ENCODE assay signal across 16 cellular contexts in the genomic region with DNA sequence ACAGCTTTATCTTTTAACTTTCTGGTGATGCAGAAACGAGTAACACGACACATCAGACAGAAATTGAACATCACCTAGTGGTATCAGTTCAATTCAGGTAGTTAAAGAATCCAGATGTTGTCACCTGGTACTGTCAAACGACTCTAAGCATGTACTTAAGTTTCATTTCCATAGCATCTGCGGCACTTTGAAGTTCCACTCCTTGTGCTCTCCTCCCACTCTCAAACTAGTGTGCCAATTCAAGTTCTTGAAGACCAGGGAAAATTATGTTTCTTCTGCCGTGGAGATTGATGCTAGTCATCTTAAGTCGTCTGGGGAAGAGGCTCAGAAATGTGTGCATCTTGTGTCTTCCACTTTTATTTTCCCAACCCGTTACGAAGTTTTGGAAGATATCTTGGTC. TPM values are rescaled to one million over a fixed set of nuclear protein-coding genes. Genes with fewer than 3 reads are reported as not detected.
DNase-seq lines count a peak whose midpoint lies in the region; ATAC-seq, FAIRE-seq and TF ChIP-seq lines count a peak whose summit lies in the region.
"Had no signal": no experiment of that assay in that cellular context is flagged by ENCODE, and none has a peak within 500 bp of the region (broad histone marks: within the 10 kb centered on the region; RNA-seq: fewer than 3 reads in every experiment).

No MANE protein-coding gene starts in this region.

- FAIRE-seq in K562 (lab: Jason Lieb, UNC), result no peak

- H2AFZ ChIP-seq in H9 (ENCODE audit: low read length), result no peak overlapping the region
- no peak overlapping the region for H2AFZ ChIP-seq in K562 (ENCODE audit: low read depth, low read length)
- H2AFZ ChIP-seq in PC-9, result no peak overlapping the region

- POLR2A ChIA-PET in K562 (lab: Yijun Ruan, JAX), result interaction anchor here (0.6 kb wide), 1 partner anchor 16 kb away, joined by 3 read pairs; no protein-coding TSS in a partner anchor
- POLR2A ChIA-PET in PC-9 (lab: Charles Lee; ENCODE audit: unreplicated experiment), result interaction anchor here (0.6 kb wide), 1 partner anchor 9 kb away, joined by 3 read pairs; no protein-coding TSS in a partner anchor

- in situ Hi-C loops in K562 (cut with MboI), result no loop called here

- peak overlapping the region; percentile 88 for H3K4me2 ChIP-seq in H9 (ENCODE audit: insufficient read depth, insufficient read length, low read length)
- H3K4me2 ChIP-seq in K562 (ENCODE audit: insufficient read depth, low read length), result peak overlapping the region; percentile 32; the same call in 1 of the 2 replicates
- no peak overlapping the region for H3K4me2 ChIP-seq in PC-9
- H3K4me2 ChIP-seq: BLaER1 had no signal

- intact Hi-C loops in K562 (cut with micrococcal nuclease) (no loop called here), ovary (cut with DNase I) (no loop called here), PC-9 (cut with micrococcal nuclease; ENCODE audit: unreplicated experiment) (no loop called here)

- H3K4me1 Mint-ChIP-seq in H9, result peaks cover 35 to 45% of the 10 kb centered on the region in 2 experiments

- no peak overlapping the region for H3K27ac Mint-ChIP-seq in H9
- H3K27ac Mint-ChIP-seq: activated CD8-positive, alpha-beta T cell treated with anti-CD3 and anti-CD28 coated beads, Interleukin-2, amount 10 ng/mL, durations not matched to agents 7 days and 5 days; IgD-negative memory B cell had no signal

- H4K20me1 ChIP-seq in H9 (ENCODE audit: control insufficient read depth, insufficient read depth, insufficient read length), result no peaks in the 10 kb centered on the region
- no peaks in the 10 kb centered on the region for H4K20me1 ChIP-seq in K562 (replicated peaks; ENCODE audit: control insufficient read depth, insufficient read depth, low read length)
- H4K20me1 ChIP-seq in PC-9 (ENCODE audit: insufficient read depth), result no peaks in the 10 kb centered on the region
- H4K20me1 ChIP-seq: BLaER1 had no signal

- H3K79me2 ChIP-seq in H9 (ENCODE audit: insufficient read depth, low read length) (no peaks in the 10 kb centered on the region), K562 (ENCODE audit: control insufficient read depth, insufficient read depth, low read length) (no peaks in the 10 kb centered on the region), PC-9 (ENCODE audit: low read depth) (peaks cover 19% of the 10 kb centered on the region; the same call in 1 of the 2 replicates)
- H3K79me2 ChIP-seq: parathyroid adenoma had no signal

- no peak overlapping the region for H2BK20ac ChIP-seq in H9 (ENCODE audit: low read depth, low read length, poor library complexity, severe bottlenecking)

- ATAC-seq in K562 (no peak), gastroesophageal sphincter (no peak), HG03175 (IDR thresholded peaks at IDR 0.05; ENCODE audit: unreplicated experiment) (no peak)
- ATAC-seq: activated CD8-positive, alpha-beta T cell treated with anti-CD3 and anti-CD28 coated beads, Interleukin-2, amount 10 ng/mL, durations not matched to agents 7 days and 5 days had no signal

- peaks cover 5% of the 10 kb centered on the region; the same call in 1 of the 2 replicates for H3K27me3 ChIP-seq in H9 (ENCODE audit: insufficient read depth, low read length)
- H3K27me3 ChIP-seq in K562 (ENCODE audit: control insufficient read depth in 2 of 2, insufficient read depth in 2 of 2, low read length in 2 of 2), result peaks cover 0 to 9% of the 10 kb centered on the region in 2 experiments; a peak in 2 of 5 replicates
- no peaks in the 10 kb centered on the region for H3K27me3 ChIP-seq in gastroesophageal sphincter
- H3K27me3 ChIP-seq in ovary, result no peaks in the 10 kb centered on the region
- no peaks in the 10 kb centered on the region for H3K27me3 ChIP-seq in PC-9 (ENCODE audit: insufficient read depth, low read depth)

- H3K14ac ChIP-seq in H9 (ENCODE audit: insufficient read depth, low read length), result no peak overlapping the region

- no peak overlapping the region for H2AK5ac ChIP-seq in H9 (ENCODE audit: insufficient read length, low read length)

- no peak overlapping the region for H3K23ac ChIP-seq in H9 (ENCODE audit: insufficient read length, low read depth, low read length)

- H3K23me2 ChIP-seq in H9 (ENCODE audit: insufficient read length, low read depth, low read length, poor library complexity, severe bottlenecking), result peaks cover 14% of the 10 kb centered on the region

- no peak for TF ChIP-seq POLR2A in K562 (conservative IDR thresholded peaks at IDR 0.05)
- no peak for TF ChIP-seq POLR2A in gastroesophageal sphincter (IDR thresholded peaks at IDR 0.05)
- no peak for TF ChIP-seq POLR2A in ovary (IDR thresholded peaks at IDR 0.05)

- no peak overlapping the region for H3K18ac ChIP-seq in H9 (ENCODE audit: insufficient read length, low read depth, low read length)

- H2BK120ac ChIP-seq in H9 (ENCODE audit: low read depth, low read length, poor library complexity, severe bottlenecking), result no peak overlapping the region

- no peak overlapping the region for H3T11ph ChIP-seq in H9 (ENCODE audit: low read length)

- H3K9ac ChIP-seq in H9 (ENCODE audit: extremely low read depth, insufficient read length, low read length), result no peak overlapping the region
- no peak overlapping the region for H3K9ac ChIP-seq in K562 (ENCODE audit: insufficient read depth in 1 of 2, low read depth in 2 of 2, low read length in 2 of 2)
- H3K9ac ChIP-seq: BLaER1, parathyroid adenoma had no signal

- DNase-seq in H9, result no peak
- DNase-seq in K562 (ENCODE audit: extremely low read depth in 1 of 4, low spot score in 3 of 4), result no peak
- DNase-seq in ovary, result no peak
- DNase-seq in NCI-H526 (lab: John Stamatoyannopoulos, UW), result no peak
- no peak for DNase-seq in PC-9
- no peak for DNase-seq in globus pallidus (ENCODE audit: low spot score)
- DNase-seq: activated CD8-positive, alpha-beta T cell treated with anti-CD3 and anti-CD28 coated beads, Interleukin-2, amount 10 ng/mL, durations not matched to agents 7 days and 5 days; activated gamma-delta T cell; cerebellar nuclear complex; NCI-H1436 treated with DMSO at 0.1 percent for 48 hours; NCI-H524 treated with DMSO at 0.1 percent for 48 hours had no signal

- H3K9me3 Mint-ChIP-seq in H9, result no peaks in the 10 kb centered on the region
- H3K9me3 Mint-ChIP-seq: IgD-negative memory B cell had no signal

- H3K4me3 ChIP-seq in K562 (no peak overlapping the region), gastroesophageal sphincter (peak overlapping the region; percentile 61 to 95), ovary (peak overlapping the region; percentile 30), PC-9 (no peak overlapping the region)
- H3K4me3 ChIP-seq: BLaER1 had no signal

- no peaks in the 10 kb centered on the region for H3K36me3 ChIP-seq in K562 (ENCODE audit: control insufficient read depth, insufficient read depth, low read length)
- H3K36me3 ChIP-seq in gastroesophageal sphincter, result no peaks in the 10 kb centered on the region
- no peaks in the 10 kb centered on the region for H3K36me3 ChIP-seq in ovary
- no peaks in the 10 kb centered on the region for H3K36me3 ChIP-seq in PC-9 (ENCODE audit: low read depth)
- H3K36me3 ChIP-seq: BLaER1 had no signal

- H3K27ac ChIP-seq in H9 (ENCODE audit: insufficient read length, low read depth, low read length) (no peak overlapping the region), K562 (ENCODE audit: extremely low read depth, low read depth, low read length) (no peak overlapping the region), gastroesophageal sphincter (peak overlapping the region; percentile 71 to 83 (median 78)), ovary (no peak overlapping the region), PC-9 (no peak overlapping the region)
- H3K27ac ChIP-seq: BLaER1, parathyroid adenoma had no signal

- H3K27me3 Mint-ChIP-seq in H9 (ENCODE audit: low read depth), result peaks cover 23% of the 10 kb centered on the region

- no peaks in the 10 kb centered on the region for H3K9me3 ChIP-seq in H9 (ENCODE audit: control insufficient read depth, low read depth, low read length)
- H3K9me3 ChIP-seq in K562 (replicated peaks; ENCODE audit: control insufficient read depth, insufficient read depth, low read depth, low read length), result no peaks in the 10 kb centered on the region
- no peaks in the 10 kb centered on the region for H3K9me3 ChIP-seq in gastroesophageal sphincter
- no peaks in the 10 kb centered on the region for H3K9me3 ChIP-seq in ovary
- H3K9me3 ChIP-seq in PC-9 (ENCODE audit: insufficient read depth, low read depth), result no peaks in the 10 kb centered on the region
- H3K9me3 ChIP-seq: BLaER1 had no signal

- H3F3A ChIP-seq in PC-9 (ENCODE audit: insufficient read depth, low read depth), result no peaks in the 10 kb centered on the region

- BruUV-seq in K562 (replicated peaks; lab: Mats Ljungman, UMichigan) (no TSS peak), PC-9 (replicated peaks; lab: Mats Ljungman, UMichigan) (no TSS peak)

- no peak overlapping the region for H4K5ac ChIP-seq in H9 (ENCODE audit: insufficient read length, low read depth, low read length)

- peak overlapping the region; percentile 83 to 96 for H3K4me3 Mint-ChIP-seq in H9
- H3K4me3 Mint-ChIP-seq: activated CD8-positive, alpha-beta T cell treated with anti-CD3 and anti-CD28 coated beads, Interleukin-2, amount 10 ng/mL, durations not matched to agents 7 days and 5 days had no signal

- no peaks in the 10 kb centered on the region for H3K9me1 ChIP-seq in K562 (ENCODE audit: control insufficient read depth, insufficient read depth, low read length)

- no peak overlapping the region for H3K56ac ChIP-seq in H9 (ENCODE audit: insufficient read length, low read depth, low read length)

- no peak overlapping the region for H4K8ac ChIP-seq in H9 (replicated peaks; ENCODE audit: insufficient read length, low read depth, low read length)

- no peaks in the 10 kb centered on the region for H3K9me2 ChIP-seq in PC-9 (ENCODE audit: insufficient read depth)

- no CpG with 5 or more reads among the region's 8 CpGs for WGBS in H9 (ENCODE audit: extremely low coverage, insufficient read length, low lambda C conversion rate)
- 1% methylated on average over 7 of the region's 8 CpGs for WGBS in K562 (ENCODE audit: insufficient coverage, low coverage, missing lambda C conversion rate)
- 11 to 20% methylated on average over 7 to 8 of the region's 8 CpGs for WGBS in gastroesophageal sphincter (ENCODE audit: low coverage in 1 of 2), 2 donors
- 26 to 32% (median 28%) methylated on average over 8 of the region's 8 CpGs for whole genome bisulfite sequencing in ovary, 3 donors

- H3K79me1 ChIP-seq in H9 (ENCODE audit: insufficient read depth, low read depth, low read length, poor library complexity, severe bottlenecking), result no peaks in the 10 kb centered on the region

- TF ChIP-seq CTCF in H9 (conservative IDR thresholded peaks at IDR 0.05) (no peak), K562 (IDR thresholded peaks at IDR 0.05 in 2 of 3, conservative IDR thresholded peaks at IDR 0.05 in 1 of 3; ENCODE audit: insufficient read depth in 2 of 3, low read depth in 1 of 3, low read length in 3 of 3) (no peak), gastroesophageal sphincter (IDR thresholded peaks at IDR 0.05) (no peak), ovary (IDR thresholded peaks at IDR 0.05) (no peak), PC-9 (conservative IDR thresholded peaks at IDR 0.05) (no peak)

- TF ChIP-seq RAD21 in K562 (CRISPR knock-in tag; conservative IDR thresholded peaks at IDR 0.05 in 1 of 2, IDR thresholded peaks at IDR 0.05 in 1 of 2), result no peak

- CTCF ChIA-PET in K562 (lab: Yijun Ruan, JAX; ENCODE audit: low intra/inter-chr PET ratio) (no interaction called here), PC-9 (lab: Charles Lee) (no interaction called here)

- no peak overlapping the region for H4K91ac ChIP-seq in H9 (ENCODE audit: insufficient read length, low read depth, low read length)

- TF ChIP-seq EP300 in K562 (IDR thresholded peaks at IDR 0.05; ENCODE audit: low read length), result no peak
- no peak for TF ChIP-seq EP300 in gastroesophageal sphincter (IDR thresholded peaks at IDR 0.05)
- no peak for TF ChIP-seq EP300 in ovary (IDR thresholded peaks at IDR 0.05)

- H2BK12ac ChIP-seq in H9 (ENCODE audit: insufficient read length, low read depth, low read length), result no peak overlapping the region

- peaks cover 0 to 4% (median 0%) of the 10 kb centered on the region in 3 experiments; a peak in 2 of 7 replicates for H3K36me3 Mint-ChIP-seq in H9 (ENCODE audit: insufficient read depth in 1 of 3, low read depth in 3 of 3)
- H3K36me3 Mint-ChIP-seq: IgD-negative memory B cell had no signal

- H3K4me1 ChIP-seq in H9 (ENCODE audit: insufficient read depth, low read length) (peaks cover 3% of the 10 kb centered on the region; the same call in 1 of the 2 replicates), K562 (replicated peaks in 1 of 2; ENCODE audit: control insufficient read depth in 2 of 2, insufficient read depth in 2 of 2, low read length in 2 of 2) (peaks cover 0 to 3% of the 10 kb centered on the region in 2 experiments; a peak in 3 of 5 replicates), gastroesophageal sphincter (no peaks in the 10 kb centered on the region), ovary (ENCODE audit: insufficient read depth) (no peaks in the 10 kb centered on the region), PC-9 (replicated peaks; ENCODE audit: insufficient read depth) (peaks cover 19% of the 10 kb centered on the region)
- H3K4me1 ChIP-seq: BLaER1, parathyroid adenoma had no signal

- no peak overlapping the region for H2BK5ac ChIP-seq in H9 (ENCODE audit: insufficient read length, low read length)

- H3K4ac ChIP-seq in H9 (ENCODE audit: low read depth, low read length), result no peak overlapping the region

- H2BK15ac ChIP-seq in H9 (ENCODE audit: low read depth, low read length), result no peak overlapping the region

RNA-seq across cellular contexts. Expression of a gene that starts 0.9 kb away (rescaled TPM):
- total RNA-seq in H9 (2021), result 16.7 and 17.5 TPM in 2 replicates
- 0.09 TPM in 1 of 2 replicates, not detected in the other for total RNA-seq in K562 (2011; cell fraction: chromatin; rRNA removed; ENCODE audit: low replicate concordance)
- total RNA-seq in K562 (2011; cell fraction: nucleolus; rRNA removed), result not detected in 2 replicates
- not detected in 2 replicates for total RNA-seq in K562 (2011; cell fraction: nucleoplasm; rRNA removed)
- total RNA-seq in K562 (2014; rRNA removed), result 0.05 TPM in 1 of 2 replicates, not detected in the other
- not detected in 2 replicates for total RNA-seq in K562 (2014; rRNA removed; fragmentation: Illumina TruSeq; extraction: Trizol)
- not detected in 2 replicates for total RNA-seq in K562 (2015; rRNA removed; fragmentation: Illumina TruSeq; extraction: Trizol)
- 0.02 and 0.09 TPM in 2 replicates for total RNA-seq in K562 (2021)
- not detected in 2 replicates for polyA plus RNA-seq in K562 (2011; rRNA removed)
- polyA plus RNA-seq in K562 (2011; cell fraction: cytosol; rRNA removed), result 0.01 TPM in 1 of 2 replicates, not detected in the other
- polyA plus RNA-seq in K562 (2011; cell fraction: nucleus; rRNA removed), result 0.03 and 0.10 TPM in 2 replicates
- polyA plus RNA-seq in K562 (2012), result 0.03 and 0.05 TPM in 2 replicates
- polyA plus RNA-seq in K562 (2014; fragmentation: Illumina TruSeq; extraction: Trizol), result not detected in 2 replicates
- polyA plus RNA-seq in K562 (2014; fragmentation: Nextera tagmentation; extraction: Ambion mirVana), result not detected
- polyA plus RNA-seq in K562 (2014; rRNA removed), result not detected in 2 replicates
- not detected in 2 replicates for polyA minus RNA-seq in K562 (2011; rRNA and poly(A)+ RNA removed)
- 0.57 and 0.73 TPM in 2 replicates for polyA minus RNA-seq in K562 (2011; cell fraction: cytosol; rRNA and poly(A)+ RNA removed)
- under 0.01 and 0.13 TPM in 2 replicates for polyA minus RNA-seq in K562 (2011; cell fraction: nucleus; rRNA and poly(A)+ RNA removed)
- total RNA-seq in gastroesophageal sphincter, result 100 to 1,000 TPM; 103 to 369 (median 213) TPM
- 10 to 100 TPM in 6 of 7 donors, 1 to 10 TPM in 1; 4.5 to 32.1 (median 12.5) TPM for total RNA-seq in ovary
- polyA plus RNA-seq in ovary, result 10 to 100 TPM in 1 of 2 donors, 1 to 10 TPM in 1; 3.3 to 10.9 TPM
- total RNA-seq in PC-9 (2021), result 13.6 and 15.5 TPM in 2 replicates
- total RNA-seq: activated CD8-positive, alpha-beta T cell treated with anti-CD3 and anti-CD28 coated beads, Interleukin-2, amount 10 ng/mL, durations not matched to agents 7 days and 5 days had no signal
- polyA plus RNA-seq: IgD-negative memory B cell had no signal

RNA-seq across cellular contexts. Expression of a gene that starts 2.3 kb away (rescaled TPM):
- total RNA-seq in H9 (2021) (49.1 and 51.3 TPM in 2 replicates), K562 (2014; rRNA removed) (1.2 and 2.0 TPM in 2 replicates), K562 (2014; rRNA removed; fragmentation: Illumina TruSeq; extraction: Trizol) (1.1 and 1.5 TPM in 2 replicates), K562 (2015; rRNA removed; fragmentation: Illumina TruSeq; extraction: Trizol) (1.2 and 1.9 TPM in 2 replicates), K562 (2021) (1.7 and 1.9 TPM in 2 replicates), gastroesophageal sphincter (100 to 1,000 TPM; 163 to 583 (median 317) TPM), ovary (10 to 100 TPM; 18.8 to 75.9 (median 45.3) TPM), PC-9 (2021) (82.3 and 102 TPM in 2 replicates)
- 8.8 TPM in 2 replicates for total RNA-seq in K562 (2011; cell fraction: chromatin; rRNA removed; ENCODE audit: low replicate concordance)
- total RNA-seq in K562 (2011; cell fraction: nucleolus; rRNA removed), result 3.7 and 4.0 TPM in 2 replicates
- total RNA-seq in K562 (2011; cell fraction: nucleoplasm; rRNA removed), result 6.9 and 10.3 TPM in 2 replicates
- polyA plus RNA-seq in K562 (2011; rRNA removed) (1.7 and 2.5 TPM in 2 replicates), K562 (2014; fragmentation: Illumina TruSeq; extraction: Trizol) (1.2 and 1.9 TPM in 2 replicates), K562 (2014; fragmentation: Nextera tagmentation; extraction: Ambion mirVana) (under 1 TPM; 0.66 to 0.69 TPM), K562 (2014; rRNA removed) (1.8 and 2.3 TPM in 2 replicates), ovary (10 to 100 TPM; 10.2 to 63.0 TPM)
- 0.63 and 0.91 TPM in 2 replicates for polyA plus RNA-seq in K562 (2011; cell fraction: cytosol; rRNA removed)
- 7.1 and 10.1 TPM in 2 replicates for polyA plus RNA-seq in K562 (2011; cell fraction: nucleus; rRNA removed)
- polyA plus RNA-seq in K562 (2012), result 1.5 and 3.2 TPM in 2 replicates
- polyA minus RNA-seq in K562 (2011; rRNA and poly(A)+ RNA removed), result 1.7 and 2.0 TPM in 2 replicates
- 0.73 and 0.76 TPM in 2 replicates for polyA minus RNA-seq in K562 (2011; cell fraction: cytosol; rRNA and poly(A)+ RNA removed)
- 2.9 and 4.6 TPM in 2 replicates for polyA minus RNA-seq in K562 (2011; cell fraction: nucleus; rRNA and poly(A)+ RNA removed)
- total RNA-seq: activated CD8-positive, alpha-beta T cell treated with anti-CD3 and anti-CD28 coated beads, Interleukin-2, amount 10 ng/mL, durations not matched to agents 7 days and 5 days had no signal
- polyA plus RNA-seq: IgD-negative memory B cell had no signal

Comparison
In these comparisons a context has a peak if more than half of its experiments do, and no peak if none do; other contexts are left out.
1. H3K27ac ChIP-seq: peak in gastroesophageal sphincter (4 of 4); none in H9 (single experiment), K562 (single experiment), ovary (0 of 2) and PC-9 (single experiment).
2. H3K4me3 ChIP-seq: peak in gastroesophageal sphincter (2 of 2) and ovary (single experiment); none in K562 (single experiment) and PC-9 (single experiment).